In genomic region chr2:211599146-211599545, GRCh38 we compare ENCODE assay signal across 21 cellular contexts.
"Had no signal": no experiment of that assay in that cellular context is flagged by ENCODE, and none has a peak within 500 bp of the region (broad histone marks: within the 10 kb centered on the region; RNA-seq: fewer than 3 reads in every experiment).

No MANE protein-coding gene starts in this region.

- H3K4me3 ChIP-seq: adrenal gland, breast epithelium, colonic mucosa, lower lobe of right lung, right atrium auricular region, thoracic aorta, upper lobe of left lung had no signal

- H3K36me3 Mint-ChIP-seq: activated naive CD4-positive, alpha-beta T cell treated with anti-CD3 and anti-CD28 coated beads, Interleukin-2, amount 50 U/mL, for 72 hours; naive B cell had no signal

- H3K36me3 ChIP-seq: adrenal gland, breast epithelium, colonic mucosa, lower lobe of right lung, right atrium auricular region, thoracic aorta, upper lobe of left lung had no signal

- H3K4me1 Mint-ChIP-seq: activated CD4-positive, alpha-beta T cell treated with anti-CD3 and anti-CD28 coated beads, Interleukin-2, amount 10 ng/mL, durations not matched to agents 7 days and 5 days; activated T-helper 17 cell treated with anti-CD3 and anti-CD28 coated beads, Interleukin-2, amount 50 U/mL, for 72 hours had no signal

- H3K27me3 Mint-ChIP-seq: activated CD4-positive, alpha-beta T cell treated with anti-CD3 and anti-CD28 coated beads, Interleukin-2, amount 10 ng/mL, durations not matched to agents 7 days and 5 days; activated T-helper 17 cell treated with anti-CD3 and anti-CD28 coated beads, Interleukin-2, amount 50 U/mL, for 72 hours; naive B cell; progenitor cell of endocrine pancreas had no signal

- H3K9me3 ChIP-seq: adrenal gland, breast epithelium, colonic mucosa, lower lobe of right lung, right atrium auricular region, thoracic aorta, upper lobe of left lung had no signal

- H3K27me3 ChIP-seq: adrenal gland, breast epithelium, colonic mucosa, right atrium auricular region, upper lobe of left lung had no signal

- H3K27ac ChIP-seq: adrenal gland, breast epithelium, colonic mucosa, lower lobe of right lung, right atrium auricular region, thoracic aorta, upper lobe of left lung, VCaP had no signal

- DNase-seq: activated CD4-positive, alpha-beta T cell treated with anti-CD3 and anti-CD28 coated beads, Interleukin-2, amount 10 ng/mL, durations not matched to agents 7 days and 5 days; activated CD8-positive, alpha-beta T cell treated with anti-CD3 and anti-CD28 coated beads, Interleukin-2, amount 10 ng/mL, durations not matched to agents 7 days and 5 days; activated T-cell treated with anti-CD3 and anti-CD28 coated beads, Interleukin-2, amount 50 U/mL, for 1 hour; adrenal gland; colonic mucosa; foreskin fibroblast; lower lobe of right lung; naive B cell; stimulated activated CD4-positive, alpha-beta T cell treated with anti-CD3 and anti-CD28 coated beads, Interleukin-4, amount 100 ng/mL, for 24 hours; stimulated activated naive CD4-positive, alpha-beta T cell treated with Interleukin-2 at 50 U/mL for 16 hours; upper lobe of left lung had no signal

- ATAC-seq: activated CD4-positive, CD25-positive, alpha-beta regulatory T cell treated with anti-CD3 and anti-CD28 coated beads, Interleukin-2, amount 50 U/mL, for 24 hours; activated CD8-positive, alpha-beta T cell treated with anti-CD3 and anti-CD28 coated beads, Interleukin-2, amount 10 ng/mL, durations not matched to agents 7 days and 5 days; activated naive CD4-positive, alpha-beta T cell treated with anti-CD3 and anti-CD28 coated beads, Interleukin-2, amount 50 U/mL, for 72 hours; activated T-helper 17 cell treated with anti-CD3 and anti-CD28 coated beads, Interleukin-2, amount 50 U/mL, for 72 hours; left lobe of liver; lower lobe of right lung had no signal

- H3K27ac Mint-ChIP-seq: activated CD4-positive, alpha-beta T cell treated with anti-CD3 and anti-CD28 coated beads, Interleukin-2, amount 10 ng/mL, durations not matched to agents 7 days and 5 days; activated CD8-positive, alpha-beta T cell treated with anti-CD3 and anti-CD28 coated beads, Interleukin-2, amount 10 ng/mL, durations not matched to agents 7 days and 5 days; activated naive CD4-positive, alpha-beta T cell treated with anti-CD3 and anti-CD28 coated beads, Interleukin-2, amount 50 U/mL, for 72 hours; activated T-helper 17 cell treated with anti-CD3 and anti-CD28 coated beads, Interleukin-2, amount 50 U/mL, for 72 hours; naive B cell; progenitor cell of endocrine pancreas; T-helper 2 cell treated with Interferon-gamma antibody and Interleukin-4, amounts not matched to agents 5 μg/mL and 100 μg/mL, for 36 hours had no signal

- H3K4me1 ChIP-seq: adrenal gland, breast epithelium, colonic mucosa, lower lobe of right lung, right atrium auricular region, upper lobe of left lung had no signal

- H3K4me3 Mint-ChIP-seq: activated CD4-positive, alpha-beta T cell treated with anti-CD3 and anti-CD28 coated beads, Interleukin-2, amount 10 ng/mL, durations not matched to agents 7 days and 5 days; activated CD8-positive, alpha-beta T cell treated with anti-CD3 and anti-CD28 coated beads, Interleukin-2, amount 10 ng/mL, durations not matched to agents 7 days and 5 days; activated T-helper 17 cell treated with anti-CD3 and anti-CD28 coated beads, Interleukin-2, amount 50 U/mL, for 72 hours; naive B cell; T-helper 2 cell treated with Interferon-gamma antibody and Interleukin-4, amounts not matched to agents 5 μg/mL and 100 μg/mL, for 36 hours had no signal

- H3K9me3 Mint-ChIP-seq: activated CD4-positive, alpha-beta T cell treated with anti-CD3 and anti-CD28 coated beads, Interleukin-2, amount 10 ng/mL, durations not matched to agents 7 days and 5 days; T-helper 2 cell treated with Interferon-gamma antibody and Interleukin-4, amounts not matched to agents 5 μg/mL and 100 μg/mL, for 36 hours had no signal
